Comparison of ENCODE assay signal across 1 cellular context in the genomic region with DNA sequence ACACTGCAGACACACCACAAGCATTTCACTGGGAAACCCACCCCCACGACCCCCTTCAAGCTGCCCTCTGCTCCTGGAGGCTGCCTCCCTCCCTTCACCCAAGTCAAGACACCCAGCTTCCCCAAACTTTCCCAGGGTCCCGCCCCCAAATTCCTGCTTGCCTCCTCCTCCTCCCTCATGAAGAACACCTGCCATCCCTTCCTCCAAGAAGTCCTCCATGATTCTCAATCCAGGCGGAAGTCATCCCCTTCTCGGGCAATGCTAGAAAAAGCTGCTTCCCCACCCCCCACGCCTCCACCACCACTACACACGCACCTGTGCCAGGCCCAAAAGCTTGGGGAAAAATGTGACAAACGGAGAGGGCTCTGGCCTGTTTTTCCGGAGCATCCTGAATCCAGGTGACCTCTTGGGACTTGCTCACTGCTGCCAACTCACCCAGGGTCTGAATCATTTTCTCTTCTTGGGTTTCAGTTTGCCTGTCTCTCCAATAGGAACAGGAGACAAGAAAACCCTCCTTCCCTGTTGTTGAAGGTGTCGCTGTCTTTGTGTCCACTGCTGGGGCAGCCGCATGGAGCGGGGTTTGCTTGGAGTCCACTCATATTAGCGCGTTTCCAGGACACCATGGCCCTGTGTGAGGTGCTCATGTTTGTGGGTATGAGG.
TF ChIP-seq lines count a peak whose summit lies in the region.

No MANE protein-coding gene starts in this region.

TF ChIP-seq in SK-N-SH, 30 proteins besides CTCF, POLR2A, EP300 and RAD21 (continued from another document):
- TF ChIP-seq, protein P1, sequence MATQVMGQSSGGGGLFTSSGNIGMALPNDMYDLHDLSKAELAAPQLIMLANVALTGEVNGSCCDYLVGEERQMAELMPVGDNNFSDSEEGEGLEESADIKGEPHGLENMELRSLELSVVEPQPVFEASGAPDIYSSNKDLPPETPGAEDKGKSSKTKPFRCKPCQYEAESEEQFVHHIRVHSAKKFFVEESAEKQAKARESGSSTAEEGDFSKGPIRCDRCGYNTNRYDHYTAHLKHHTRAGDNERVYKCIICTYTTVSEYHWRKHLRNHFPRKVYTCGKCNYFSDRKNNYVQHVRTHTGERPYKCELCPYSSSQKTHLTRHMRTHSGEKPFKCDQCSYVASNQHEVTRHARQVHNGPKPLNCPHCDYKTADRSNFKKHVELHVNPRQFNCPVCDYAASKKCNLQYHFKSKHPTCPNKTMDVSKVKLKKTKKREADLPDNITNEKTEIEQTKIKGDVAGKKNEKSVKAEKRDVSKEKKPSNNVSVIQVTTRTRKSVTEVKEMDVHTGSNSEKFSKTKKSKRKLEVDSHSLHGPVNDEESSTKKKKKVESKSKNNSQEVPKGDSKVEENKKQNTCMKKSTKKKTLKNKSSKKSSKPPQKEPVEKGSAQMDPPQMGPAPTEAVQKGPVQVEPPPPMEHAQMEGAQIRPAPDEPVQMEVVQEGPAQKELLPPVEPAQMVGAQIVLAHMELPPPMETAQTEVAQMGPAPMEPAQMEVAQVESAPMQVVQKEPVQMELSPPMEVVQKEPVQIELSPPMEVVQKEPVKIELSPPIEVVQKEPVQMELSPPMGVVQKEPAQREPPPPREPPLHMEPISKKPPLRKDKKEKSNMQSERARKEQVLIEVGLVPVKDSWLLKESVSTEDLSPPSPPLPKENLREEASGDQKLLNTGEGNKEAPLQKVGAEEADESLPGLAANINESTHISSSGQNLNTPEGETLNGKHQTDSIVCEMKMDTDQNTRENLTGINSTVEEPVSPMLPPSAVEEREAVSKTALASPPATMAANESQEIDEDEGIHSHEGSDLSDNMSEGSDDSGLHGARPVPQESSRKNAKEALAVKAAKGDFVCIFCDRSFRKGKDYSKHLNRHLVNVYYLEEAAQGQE (IDR thresholded peaks at IDR 0.05; ENCODE audit: low read depth, low read length) = no peak
